Comparison of ENCODE assay signal across 1 cellular context in genomic region chr11:33898957-33899356, GRCh38.
A peak's percentile ranks its signal among the peaks of the same experiment; 100 is the strongest.
TF ChIP-seq lines count a peak whose summit lies in the region.

No MANE protein-coding gene starts in this region.

TF ChIP-seq in K562, 482 proteins besides CTCF, POLR2A, EP300 and RAD21 (continued from another document):
- TF ChIP-seq HINFP (tag; conservative IDR thresholded peaks at IDR 0.05; ENCODE audit: low read depth): no peak
- no peak for TF ChIP-seq CREB3L1 (IDR thresholded peaks at IDR 0.05; ENCODE audit: borderline replicate concordance, low read depth)
- 0 out of 2 replicates have a peak, but pooled peaks have one; percentile 29 for TF ChIP-seq DMBX1 (CRISPR knock-in tag; IDR thresholded peaks at IDR 0.05; ENCODE audit: borderline replicate concordance)
- peak in 1 of 2 experiments; percentile 44; a peak in 2 of 4 replicates for TF ChIP-seq RCOR1 (IDR thresholded peaks at IDR 0.05; ENCODE audit: borderline replicate concordance in 1 of 2, low read depth in 2 of 2, low read length in 2 of 2)
- no peak for TF ChIP-seq SAFB (IDR thresholded peaks at IDR 0.05; ENCODE audit: borderline replicate concordance, low read depth, low read length)
- no peak for TF ChIP-seq NRF1 (conservative IDR thresholded peaks at IDR 0.05 in 1 of 2, IDR thresholded peaks at IDR 0.05 in 1 of 2)
- TF ChIP-seq CBFA2T2 (conservative IDR thresholded peaks at IDR 0.05): peak; percentile 63
- no peak for TF ChIP-seq ZEB2 (IDR thresholded peaks at IDR 0.05)
- no peak for TF ChIP-seq ILK (tag; IDR thresholded peaks at IDR 0.05; ENCODE audit: borderline replicate concordance, low read depth)
- TF ChIP-seq NR4A1 (CRISPR knock-in tag; IDR thresholded peaks at IDR 0.05): no peak
- TF ChIP-seq NR4A1 (tag; IDR thresholded peaks at IDR 0.05): no peak
- TF ChIP-seq NR2F6 (CRISPR knock-in tag; IDR thresholded peaks at IDR 0.05): no peak
- TF ChIP-seq U2AF2 (optimal IDR thresholded peaks at IDR 0.05; ENCODE audit: low read depth, low read length): no peak
- TF ChIP-seq RERE (CRISPR knock-in tag; IDR thresholded peaks at IDR 0.05; ENCODE audit: borderline replicate concordance): no peak
- TF ChIP-seq ZBTB33 (CRISPR knock-in tag; IDR thresholded peaks at IDR 0.05): no peak
- TF ChIP-seq CEBPB (tag; IDR thresholded peaks at IDR 0.05): no peak
- TF ChIP-seq HDAC2 (IDR thresholded peaks at IDR 0.05): no peak; the same call in 1 of the 2 replicates
- peak; percentile 75; the same call in 1 of the 2 replicates for TF ChIP-seq DPF2 (IDR thresholded peaks at IDR 0.05)
- TF ChIP-seq ATF4 (CRISPR knock-in tag; IDR thresholded peaks at IDR 0.05): no peak
- TF ChIP-seq ARID3A (IDR thresholded peaks at IDR 0.05; ENCODE audit: borderline replicate concordance, low read depth, low read length): no peak
- TF ChIP-seq SMAD4 (CRISPR knock-in tag; conservative IDR thresholded peaks at IDR 0.05): no peak
- TF ChIP-seq HDAC1 (IDR thresholded peaks at IDR 0.05): no peak; a peak in 1 of 4 replicates
- no peak for TF ChIP-seq NBN (IDR thresholded peaks at IDR 0.05; ENCODE audit: low read depth)
- no peak for TF ChIP-seq JUNB (CRISPR knock-in tag; conservative IDR thresholded peaks at IDR 0.05)
- no peak for TF ChIP-seq ZHX1 (conservative IDR thresholded peaks at IDR 0.05; ENCODE audit: low read length)
- TF ChIP-seq ZNF280A (IDR thresholded peaks at IDR 0.05; ENCODE audit: low read depth, partially characterized antibody): no peak
- TF ChIP-seq NR2C1 (IDR thresholded peaks at IDR 0.05): no peak
- TF ChIP-seq NR2C1 (tag; IDR thresholded peaks at IDR 0.05): no peak
